ENCODE assay signal across 13 cellular contexts in genomic region chr9:121835581-121836381, GRCh38.
"Had no signal": no experiment of that assay in that cellular context is flagged by ENCODE, and none has a peak within 500 bp of the region (broad histone marks: within the 10 kb centered on the region; RNA-seq: fewer than 3 reads in every experiment).

No MANE protein-coding gene starts in this region.

- ATAC-seq: activated naive CD4-positive, alpha-beta T cell treated with anti-CD3 and anti-CD28 coated beads, Interleukin-2, amount 50 U/mL, for 72 hours; body of pancreas; foreskin keratinocyte; lower lobe of right lung; pancreas; stimulated activated memory B cell treated with anti-CD40 and anti-IgM and Interleukin-4, amounts not matched to agents 10 μg/mL and 1 μg/mL and 100 μg/mL, for 72 hours had no signal

- FAIRE-seq: pancreas had no signal

- DNase-seq: activated T-cell treated with anti-CD3 and anti-CD28 coated beads, Interleukin-2, amount 50 U/mL, for 24 hours; amniotic stem cell; body of pancreas; central memory CD4-positive, alpha-beta T cell; cortex of kidney; effector CD8-positive, alpha-beta T cell; foreskin keratinocyte; lower lobe of right lung; naive B cell; stimulated activated CD4-positive, alpha-beta T cell treated with anti-CD3 and anti-CD28 coated beads, Interleukin-2, amount 100 ng/mL, for 48 hours had no signal
